In the genomic region with DNA sequence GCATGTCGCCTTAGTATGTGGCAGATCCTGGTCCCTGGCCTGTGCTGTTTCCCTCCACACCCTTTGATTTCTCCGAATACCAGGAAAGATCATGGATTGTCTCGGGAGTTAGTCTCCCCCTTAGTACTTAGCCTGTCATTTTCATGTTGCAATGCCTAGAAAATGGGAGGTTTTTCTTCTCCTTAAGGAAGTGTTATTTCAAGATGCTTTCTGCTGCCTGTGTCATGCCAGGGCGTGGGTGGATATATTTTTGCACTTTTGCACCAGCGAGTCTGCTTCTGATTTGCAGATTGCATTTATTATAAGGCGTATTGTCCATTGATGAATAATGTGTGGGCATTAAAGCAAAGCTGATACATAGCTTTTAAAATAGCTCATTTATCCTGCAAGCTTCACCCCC, we compare ENCODE assay signal across 23 cellular contexts.
DNase-seq lines count a peak whose midpoint lies in the region; ATAC-seq, FAIRE-seq and TF ChIP-seq lines count a peak whose summit lies in the region.
"Had no signal": no experiment of that assay in that cellular context is flagged by ENCODE, and none has a peak within 500 bp of the region (broad histone marks: within the 10 kb centered on the region; RNA-seq: fewer than 3 reads in every experiment).

No MANE protein-coding gene starts in this region.

- no TSS peak for BruUV-seq in mammary epithelial cell (replicated peaks; lab: Mats Ljungman, UMichigan)

- TF ChIP-seq CTCF in mammary epithelial cell (conservative IDR thresholded peaks at IDR 0.05 in 1 of 2, IDR thresholded peaks at IDR 0.05 in 1 of 2; ENCODE audit: extremely low read depth in 1 of 2, insufficient read depth in 1 of 2, low read depth in 1 of 2, low read length in 2 of 2) (no peak), lower lobe of right lung (IDR thresholded peaks at IDR 0.05) (no peak)

- H3K9me3 ChIP-seq in mammary epithelial cell (replicated peaks; ENCODE audit: insufficient read depth, low read length) (no peaks in the 10 kb centered on the region), lower lobe of right lung (no peaks in the 10 kb centered on the region)
- H3K9me3 ChIP-seq: BLaER1 treated with 17β-estradiol and CSF1 and Interleukin-3, amounts not matched to agents 10 nM and 100 nM; Caco-2; HAP-1; heart right ventricle; tibial nerve had no signal

- DNase-seq in GM19239 (ENCODE audit: insufficient read length, low spot score) (no peak), mammary epithelial cell (peak; percentile 61), lower lobe of right lung (no peak), superior temporal gyrus (ENCODE audit: extremely low spot score) (peak; percentile 60), NCI-H69 (lab: John Stamatoyannopoulos, UW) (no peak)
- no peak for DNase-seq in effector CD8-positive, alpha-beta T cell (lab: John Stamatoyannopoulos, UW)
- DNase-seq in activated CD4-positive, alpha-beta T cell treated with anti-CD3 and anti-CD28 coated beads for 48 hours = no peak
- DNase-seq: activated CD4-positive, alpha-beta T cell treated with anti-CD3 and anti-CD28 coated beads for 1 hour; activated gamma-delta T cell; activated naive CD8-positive, alpha-beta T cell treated with anti-CD3 and anti-CD28 coated beads, Interleukin-2, amount 10 ng/mL, durations not matched to agents 7 days and 5 days; Caco-2; DMS79 treated with DMSO at 0.1 percent for 48 hours; GF-D8; heart right ventricle; NCI-H1105; NCI-H1930; stimulated activated naive CD8-positive, alpha-beta T cell treated with anti-CD3 and anti-CD28 coated beads, Interleukin-15, amount 100 ng/mL, for 72 hours had no signal

- intact Hi-C loops in mammary epithelial cell (cut with micrococcal nuclease) = no loop called here
- intact Hi-C loops in lower lobe of right lung (cut with DNase I) = no loop called here

- in situ Hi-C loops in mammary epithelial cell (cut with MboI; ENCODE audit: low sequenced_read_pairs in 2 of 2) = no loop called here

- CTCF ChIA-PET in mammary epithelial cell (lab: Charles Lee; ENCODE audit: low non-redundant PET) = interaction anchor here (0.6 kb wide), 1 partner anchor 89 kb away, joined by 4 read pairs; no protein-coding TSS in a partner anchor

- peak; percentile 33 for FAIRE-seq in GM19239 (lab: Jason Lieb, UNC)
- FAIRE-seq: K562 had no signal

- dilution Hi-C loops in mammary epithelial cell (cut with HindIII; ENCODE audit: low sequenced_read_pairs) = loop anchor here (5.0 kb wide), 1 partner anchor 45 kb away; no protein-coding TSS in a partner anchor

- H4K20me1 ChIP-seq in mammary epithelial cell (ENCODE audit: insufficient read depth, low read length) = no peaks in the 10 kb centered on the region

- ATAC-seq in lower lobe of right lung = no peak
- ATAC-seq: heart right ventricle; stimulated activated naive CD8-positive, alpha-beta T cell treated with anti-CD3 and anti-CD28 coated beads, Interleukin-15, amount 100 ng/mL, for 72 hours had no signal

- H3K4me1 ChIP-seq in mammary epithelial cell (ENCODE audit: insufficient read depth, low read length) (peaks cover 68% of the 10 kb centered on the region), lower lobe of right lung (peaks cover 50% of the 10 kb centered on the region)

- peak overlapping the region; percentile 16 for H3K4me2 ChIP-seq in mammary epithelial cell (ENCODE audit: insufficient read depth, low read depth, low read length)

- peaks cover 93% of the 10 kb centered on the region for H3K79me2 ChIP-seq in mammary epithelial cell (ENCODE audit: insufficient read depth, low read length)

- no peak overlapping the region for H3K4me3 ChIP-seq in mammary epithelial cell (replicated peaks in 1 of 3; ENCODE audit: insufficient read depth in 1 of 3, low read depth in 2 of 3, low read length in 3 of 3)
- H3K4me3 ChIP-seq in lower lobe of right lung = no peak overlapping the region
- H3K4me3 ChIP-seq: BLaER1 treated with 17β-estradiol and CSF1 and Interleukin-3, amounts not matched to agents 10 nM and 100 nM; HAP-1; heart right ventricle; K562; SK-N-MC; skin epidermis; tibial nerve had no signal

- peak overlapping the region; percentile 19 for H3K9ac ChIP-seq in mammary epithelial cell (ENCODE audit: insufficient read depth, low read length)
- H3K9ac ChIP-seq: BLaER1 treated with 17β-estradiol and CSF1 and Interleukin-3, amounts not matched to agents 10 nM and 100 nM had no signal

- WGBS in mammary epithelial cell (ENCODE audit: low coverage, missing lambda C conversion rate) = 9% methylated on average over 6 of the region's 6 CpGs

- H2AFZ ChIP-seq in mammary epithelial cell (ENCODE audit: low read depth, low read length) = no peak overlapping the region

- H3K36me3 ChIP-seq in mammary epithelial cell (ENCODE audit: insufficient read depth, low read length) (no peaks in the 10 kb centered on the region), lower lobe of right lung (no peaks in the 10 kb centered on the region)
- H3K36me3 ChIP-seq: BLaER1 treated with 17β-estradiol and CSF1 and Interleukin-3, amounts not matched to agents 10 nM and 100 nM; HAP-1; heart right ventricle; tibial nerve had no signal

- no peaks in the 10 kb centered on the region for H3K27me3 ChIP-seq in mammary epithelial cell (ENCODE audit: insufficient read depth, low read length)
- H3K27me3 ChIP-seq in lower lobe of right lung (ENCODE audit: low read depth) = no peaks in the 10 kb centered on the region
- H3K27me3 ChIP-seq: BLaER1 treated with 17β-estradiol and CSF1 and Interleukin-3, amounts not matched to agents 10 nM and 100 nM; heart right ventricle; tibial nerve had no signal

- peak overlapping the region; percentile 95 for H3K27ac ChIP-seq in mammary epithelial cell (ENCODE audit: insufficient read depth, low read depth, low read length)
- H3K27ac ChIP-seq in lower lobe of right lung = peak overlapping the region; percentile 48
- H3K27ac ChIP-seq: BLaER1 treated with 17β-estradiol and CSF1 and Interleukin-3, amounts not matched to agents 10 nM and 100 nM; SK-N-MC; skin epidermis; tibial nerve had no signal

Comparison
In these comparisons a context has a peak if more than half of its experiments do, and no peak if none do; other contexts are left out.
1. DNase-seq: peak in mammary epithelial cell (single experiment) and superior temporal gyrus (single experiment); none in GM19239 (single experiment), lower lobe of right lung (single experiment), NCI-H69 (single experiment), effector CD8-positive, alpha-beta T cell (single experiment) and activated CD4-positive, alpha-beta T cell treated with anti-CD3 and anti-CD28 coated beads for 48 hours (single experiment).